In the genomic region with DNA sequence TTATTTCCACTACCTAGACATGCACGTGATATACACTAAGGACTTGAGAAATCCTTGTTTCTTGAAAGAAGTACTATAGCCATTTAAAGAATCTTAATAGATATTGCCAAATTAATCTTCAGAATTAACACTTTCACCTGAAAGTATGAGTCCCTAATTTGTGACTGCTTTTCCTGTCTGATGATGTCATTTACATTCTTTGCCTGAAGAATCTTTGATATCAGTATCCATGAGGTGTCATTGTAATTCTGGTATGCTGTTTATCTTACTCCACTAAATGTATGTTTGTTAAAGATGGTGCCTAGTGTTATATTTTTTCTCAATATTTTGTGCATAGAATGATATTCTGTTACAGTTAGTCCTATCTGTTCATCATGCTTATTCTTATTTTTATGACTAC, we compare ENCODE assay signal across 19 cellular contexts. TPM values are rescaled to one million over a fixed set of nuclear protein-coding genes. Genes with fewer than 3 reads are reported as not detected.
DNase-seq lines count a peak whose midpoint lies in the region; ATAC-seq, FAIRE-seq and TF ChIP-seq lines count a peak whose summit lies in the region.
"Had no signal": no experiment of that assay in that cellular context is flagged by ENCODE, and none has a peak within 500 bp of the region (broad histone marks: within the 10 kb centered on the region; RNA-seq: fewer than 3 reads in every experiment).

No MANE protein-coding gene starts in this region.

- H3K36me3 ChIP-seq in HepG2 (replicated peaks in 1 of 2; ENCODE audit: control insufficient read depth in 1 of 2, insufficient read depth in 2 of 2, low read length in 2 of 2) (no peaks in the 10 kb centered on the region), right lobe of liver (no peaks in the 10 kb centered on the region), Loucy (ENCODE audit: insufficient read depth, low read length) (no peaks in the 10 kb centered on the region), K562 (ENCODE audit: control insufficient read depth, insufficient read depth, low read length) (no peaks in the 10 kb centered on the region)
- H3K36me3 ChIP-seq: BLaER1 treated with 17β-estradiol and CSF1 and Interleukin-3, amounts not matched to agents 10 nM and 100 nM had no signal

- H2AFZ ChIP-seq in HepG2 (ENCODE audit: low read length) (no peak overlapping the region), Loucy (ENCODE audit: low read length) (0 out of 2 replicates have a peak overlapping the region, but pooled peaks have one; percentile 8), K562 (ENCODE audit: low read depth, low read length) (no peak overlapping the region)

- H3K4me3 ChIP-seq in HepG2 (replicated peaks in 1 of 3; ENCODE audit: insufficient read depth in 1 of 3, low read depth in 2 of 3, low read length in 3 of 3) (no peak overlapping the region), right lobe of liver (no peak overlapping the region), Loucy (ENCODE audit: low read length, poor library complexity, severe bottlenecking) (no peak overlapping the region), K562 (no peak overlapping the region)
- H3K4me3 ChIP-seq: A549; BLaER1 treated with 17β-estradiol and CSF1 and Interleukin-3, amounts not matched to agents 10 nM and 100 nM had no signal

- H3K9me3 ChIP-seq in HepG2 (ENCODE audit: low read length) (no peaks in the 10 kb centered on the region), right lobe of liver (no peaks in the 10 kb centered on the region), Loucy (ENCODE audit: insufficient read depth, low read depth, low read length) (no peaks in the 10 kb centered on the region), K562 (replicated peaks; ENCODE audit: control insufficient read depth, insufficient read depth, low read depth, low read length) (no peaks in the 10 kb centered on the region)
- H3K9me3 ChIP-seq: A549; BLaER1 treated with 17β-estradiol and CSF1 and Interleukin-3, amounts not matched to agents 10 nM and 100 nM; Caco-2 had no signal

- no peak overlapping the region for H3K9ac ChIP-seq in HepG2 (ENCODE audit: insufficient read depth, low read depth, low read length)
- no peak overlapping the region for H3K9ac ChIP-seq in Loucy (ENCODE audit: low read depth, low read length, poor library complexity, severe bottlenecking)
- no peak overlapping the region for H3K9ac ChIP-seq in K562 (ENCODE audit: insufficient read depth in 1 of 2, low read depth in 2 of 2, low read length in 2 of 2)
- H3K9ac ChIP-seq: BLaER1 treated with 17β-estradiol and CSF1 and Interleukin-3, amounts not matched to agents 10 nM and 100 nM had no signal

- H3K27ac ChIP-seq in HepG2 (ENCODE audit: extremely low read length, insufficient read depth, low read length), result no peak overlapping the region
- no peak overlapping the region for H3K27ac ChIP-seq in right lobe of liver
- no peak overlapping the region for H3K27ac ChIP-seq in K562 (ENCODE audit: extremely low read depth, low read depth, low read length)
- H3K27ac ChIP-seq: 22Rv1; A549; BLaER1 treated with 17β-estradiol and CSF1 and Interleukin-3, amounts not matched to agents 10 nM and 100 nM; C4-2B had no signal

- no peaks in the 10 kb centered on the region for H3F3A ChIP-seq in Loucy (ENCODE audit: low read depth)

- H3K4me2 ChIP-seq in HepG2 (ENCODE audit: low read depth, low read length) (no peak overlapping the region), Loucy (ENCODE audit: low read depth, low read length, poor library complexity, severe bottlenecking) (no peak overlapping the region), K562 (ENCODE audit: insufficient read depth, low read length) (no peak overlapping the region)
- H3K4me2 ChIP-seq: A549; BLaER1 treated with 17β-estradiol and CSF1 and Interleukin-3, amounts not matched to agents 10 nM and 100 nM had no signal

- intact Hi-C loops in HepG2 (cut with micrococcal nuclease; ENCODE audit: unreplicated experiment), result loop anchor here (10.0 kb wide), 1 partner anchor 96 kb away; no protein-coding TSS in a partner anchor
- intact Hi-C loops in right lobe of liver (cut with DNase I), result no loop called here
- intact Hi-C loops in K562 (cut with micrococcal nuclease), result loop anchor here (5.0 to 10.0 kb wide), 5 partner anchors 98 to 1326 kb away; no protein-coding TSS in a partner anchor

- DNase-seq in HepG2 (ENCODE audit: low spot score) (no peak), right lobe of liver (no peak), K562 (ENCODE audit: extremely low read depth in 1 of 4, low spot score in 3 of 4) (no peak)
- no peak for DNase-seq in stimulated activated CD4-positive, alpha-beta T cell treated with anti-CD3 and anti-CD28 coated beads, Interleukin-15, amount 100 ng/mL, for 24 hours
- DNase-seq: AML-193; Caco-2; Calu3; CD4-positive, alpha-beta T cell; CD8-positive, alpha-beta T cell; DMS79 treated with DMSO at 0.1 percent for 48 hours; GF-D8 had no signal

- WGBS in HepG2 (ENCODE audit: low lambda C conversion rate), result 53% methylated on average over 1 of the region's 1 CpG
- 100% methylated on average over 1 of the region's 1 CpG for WGBS in right lobe of liver (ENCODE audit: insufficient coverage, low coverage, low lambda C conversion rate, missing lambda C conversion rate)
- 58% methylated on average over 1 of the region's 1 CpG for WGBS in K562 (ENCODE audit: insufficient coverage, low coverage, missing lambda C conversion rate)

- ATAC-seq in HepG2 (no peak), right lobe of liver (no peak), K562 (no peak), HG02759 (IDR thresholded peaks at IDR 0.05; ENCODE audit: unreplicated experiment) (no peak)
- ATAC-seq: A549; CD8-positive, alpha-beta T cell had no signal

- no peaks in the 10 kb centered on the region for H3K9me2 ChIP-seq in Loucy (replicated peaks; ENCODE audit: low read depth, low read length)

- FAIRE-seq in HepG2 (lab: Jason Lieb, UNC), result no peak
- FAIRE-seq in K562 (lab: Jason Lieb, UNC), result no peak
- FAIRE-seq: A549, G401.6, GM12891 had no signal

- CTCF ChIA-PET in HepG2 (lab: Yijun Ruan, JAX; ENCODE audit: low intra/inter-chr PET ratio, low total read pairs), result no interaction called here
- CTCF ChIA-PET in K562 (lab: Yijun Ruan, JAX; ENCODE audit: low intra/inter-chr PET ratio), result no interaction called here

- H3K4me1 ChIP-seq in HepG2 (ENCODE audit: insufficient read depth, low read length), result no peaks in the 10 kb centered on the region
- no peaks in the 10 kb centered on the region for H3K4me1 ChIP-seq in right lobe of liver
- H3K4me1 ChIP-seq in Loucy (ENCODE audit: insufficient read depth, low read length, poor library complexity, severe bottlenecking), result peaks cover 12% of the 10 kb centered on the region
- peaks cover 0 to 10% of the 10 kb centered on the region in 2 experiments; a peak in 1 of 5 replicates for H3K4me1 ChIP-seq in K562 (replicated peaks in 1 of 2; ENCODE audit: control insufficient read depth in 2 of 2, insufficient read depth in 2 of 2, low read length in 2 of 2)
- H3K4me1 ChIP-seq: Caco-2 had no signal

- TF ChIP-seq POLR2A in HepG2 (IDR thresholded peaks at IDR 0.05; ENCODE audit: insufficient read depth in 1 of 2, low read depth in 2 of 2, low read length in 2 of 2) (no peak), right lobe of liver (IDR thresholded peaks at IDR 0.05) (no peak), K562 (conservative IDR thresholded peaks at IDR 0.05) (no peak)

- no peaks in the 10 kb centered on the region for H4K20me1 ChIP-seq in HepG2 (ENCODE audit: insufficient read depth, low read length)
- H4K20me1 ChIP-seq in Loucy (ENCODE audit: insufficient read depth, low read length, poor library complexity, severe bottlenecking), result no peaks in the 10 kb centered on the region
- no peaks in the 10 kb centered on the region for H4K20me1 ChIP-seq in K562 (replicated peaks; ENCODE audit: control insufficient read depth, insufficient read depth, low read length)
- H4K20me1 ChIP-seq: BLaER1 treated with 17β-estradiol and CSF1 and Interleukin-3, amounts not matched to agents 10 nM and 100 nM had no signal

- no peaks in the 10 kb centered on the region for H3K9me1 ChIP-seq in K562 (ENCODE audit: control insufficient read depth, insufficient read depth, low read length)

- H3K79me2 ChIP-seq in HepG2 (ENCODE audit: insufficient read depth, low read length), result no peaks in the 10 kb centered on the region
- H3K79me2 ChIP-seq in Loucy (ENCODE audit: insufficient read depth, low read length), result no peaks in the 10 kb centered on the region
- H3K79me2 ChIP-seq in K562 (ENCODE audit: control insufficient read depth, insufficient read depth, low read length), result no peaks in the 10 kb centered on the region

- POLR2A ChIA-PET in HepG2 (lab: Yijun Ruan, JAX) (no interaction called here), K562 (lab: Yijun Ruan, JAX) (no interaction called here)

- BruUV-seq in HepG2 (replicated peaks; lab: Mats Ljungman, UMichigan), result no TSS peak
- no TSS peak for BruUV-seq in K562 (replicated peaks; lab: Mats Ljungman, UMichigan)

- no peak for TF ChIP-seq EP300 in HepG2 (IDR thresholded peaks at IDR 0.05; ENCODE audit: low read depth in 2 of 2, low read length in 2 of 2)
- no peak for TF ChIP-seq EP300 in HepG2 (CRISPR knock-in tag; IDR thresholded peaks at IDR 0.05; ENCODE audit: borderline replicate concordance)
- TF ChIP-seq EP300 in K562 (IDR thresholded peaks at IDR 0.05; ENCODE audit: low read length), result no peak

- in situ Hi-C loops in HepG2 (cut with HindIII; ENCODE audit: extremely low pct_ligation_motif_present, low pct_unique_long_range_greater_than_20kb) (loop anchor here (10.0 kb wide), 1 partner anchor 206 kb away; the partner anchor contains the start of genes GAS5 and ZBTB37), K562 (cut with MboI) (loop anchor here (10.0 kb wide), 1 partner anchor 656 kb away; no protein-coding TSS in a partner anchor)

- no peak for TF ChIP-seq RAD21 in HepG2 (CRISPR knock-in tag; IDR thresholded peaks at IDR 0.05)
- no peak for TF ChIP-seq RAD21 in K562 (CRISPR knock-in tag; conservative IDR thresholded peaks at IDR 0.05 in 1 of 2, IDR thresholded peaks at IDR 0.05 in 1 of 2)

- H3K27me3 ChIP-seq in HepG2 (ENCODE audit: control insufficient read depth in 1 of 2, insufficient read depth in 2 of 2, low read length in 2 of 2), result no peaks in the 10 kb centered on the region
- no peaks in the 10 kb centered on the region for H3K27me3 ChIP-seq in right lobe of liver
- no peaks in the 10 kb centered on the region for H3K27me3 ChIP-seq in Loucy (ENCODE audit: insufficient read depth, low read length, poor library complexity, severe bottlenecking)
- no peaks in the 10 kb centered on the region for H3K27me3 ChIP-seq in K562 (ENCODE audit: control insufficient read depth in 2 of 2, insufficient read depth in 2 of 2, low read length in 2 of 2)
- H3K27me3 ChIP-seq: BLaER1 treated with 17β-estradiol and CSF1 and Interleukin-3, amounts not matched to agents 10 nM and 100 nM had no signal

- TF ChIP-seq CTCF in HepG2 (CRISPR knock-in tag; IDR thresholded peaks at IDR 0.05) (no peak), right lobe of liver (IDR thresholded peaks at IDR 0.05) (no peak), Loucy (conservative IDR thresholded peaks at IDR 0.05; ENCODE audit: low read length) (no peak), K562 (IDR thresholded peaks at IDR 0.05 in 2 of 3, conservative IDR thresholded peaks at IDR 0.05 in 1 of 3; ENCODE audit: insufficient read depth in 2 of 3, low read depth in 1 of 3, low read length in 3 of 3) (no peak)

RNA-seq across cellular contexts. Expression of gene RC3H1, which starts 48.5 kb away (rescaled TPM):
- total RNA-seq in HepG2 (2016; rRNA removed; fragmentation: Illumina TruSeq; extraction: Trizol) (19.6 and 24.4 TPM in 2 replicates), right lobe of liver (10 to 100 TPM; 15.7 to 22.2 (median 17.7) TPM), K562 (2014; rRNA removed) (11.4 and 12.4 TPM in 2 replicates), K562 (2014; rRNA removed; fragmentation: Illumina TruSeq; extraction: Trizol) (20.9 and 23.4 TPM in 2 replicates), K562 (2015; rRNA removed; fragmentation: Illumina TruSeq; extraction: Trizol) (27.2 and 31.7 TPM in 2 replicates), K562 (2021) (21.0 and 21.3 TPM in 2 replicates)
- total RNA-seq in HepG2 (2016; cell fraction: cytosol; rRNA removed; fragmentation: Illumina TruSeq; extraction: Trizol; ENCODE audit: low read depth), result 6.7 and 7.2 TPM in 2 replicates
- total RNA-seq in HepG2 (2016; cell fraction: insoluble cytoplasmic fraction; rRNA removed; fragmentation: Illumina TruSeq; extraction: Trizol), result 18.3 and 27.5 TPM in 2 replicates
- total RNA-seq in HepG2 (2016; cell fraction: membrane; rRNA removed; fragmentation: Illumina TruSeq; extraction: Trizol), result 11.2 and 12.6 TPM in 2 replicates
- total RNA-seq in HepG2 (2016; cell fraction: nucleus; rRNA removed; fragmentation: Illumina TruSeq; extraction: Trizol), result 21.3 and 26.1 TPM in 2 replicates
- polyA plus RNA-seq in HepG2 (2011; rRNA removed) (8.5 and 11.2 TPM in 2 replicates), K562 (2011; rRNA removed) (17.3 and 17.4 TPM in 2 replicates), K562 (2014; fragmentation: Illumina TruSeq; extraction: Trizol) (5.6 and 6.7 TPM in 2 replicates), K562 (2014; fragmentation: Nextera tagmentation; extraction: Ambion mirVana) (1 to 10 TPM; 2.4 to 3.4 TPM), K562 (2014; rRNA removed) (5.7 and 6.1 TPM in 2 replicates)
- 5.1 and 6.3 TPM in 2 replicates for polyA plus RNA-seq in HepG2 (2011; cell fraction: cytosol; rRNA removed)
- polyA plus RNA-seq in HepG2 (2011; cell fraction: nucleus; rRNA removed), result 7.4 and 7.9 TPM in 2 replicates
- 2.5 and 2.9 TPM in 2 replicates for polyA plus RNA-seq in HepG2 (2012)
- polyA plus RNA-seq in HepG2 (2016; cell fraction: cytosol; fragmentation: Illumina TruSeq; extraction: Trizol; ENCODE audit: low read depth), result 0.45 and 0.52 TPM in 2 replicates
- 9.6 and 9.9 TPM in 2 replicates for polyA plus RNA-seq in HepG2 (2016; cell fraction: insoluble cytoplasmic fraction; fragmentation: Illumina TruSeq; extraction: Trizol; ENCODE audit: low read depth)
- 1.7 and 1.9 TPM in 2 replicates for polyA plus RNA-seq in HepG2 (2016; cell fraction: membrane; fragmentation: Illumina TruSeq; extraction: Trizol; ENCODE audit: low read depth)
- polyA plus RNA-seq in HepG2 (2016; cell fraction: nucleus; fragmentation: Illumina TruSeq; extraction: Trizol; ENCODE audit: insufficient read depth, low read depth), result 12.3 and 12.8 TPM in 2 replicates
- 45.1 and 87.7 TPM in 2 replicates for polyA minus RNA-seq in HepG2 (2011; rRNA and poly(A)+ RNA removed; ENCODE audit: low replicate concordance)
- polyA minus RNA-seq in HepG2 (2011; cell fraction: cytosol; rRNA and poly(A)+ RNA removed), result 29.5 and 31.7 TPM in 2 replicates
- 42.6 and 69.6 TPM in 2 replicates for polyA minus RNA-seq in HepG2 (2011; cell fraction: nucleus; rRNA and poly(A)+ RNA removed)
- 81.9 and 168 TPM in 2 replicates for total RNA-seq in K562 (2011; cell fraction: chromatin; rRNA removed; ENCODE audit: low replicate concordance)
- total RNA-seq in K562 (2011; cell fraction: nucleolus; rRNA removed), result 42.0 and 47.8 TPM in 2 replicates
- total RNA-seq in K562 (2011; cell fraction: nucleoplasm; rRNA removed), result 46.5 and 67.9 TPM in 2 replicates
- polyA plus RNA-seq in K562 (2011; cell fraction: cytosol; rRNA removed), result 7.9 and 9.5 TPM in 2 replicates
- polyA plus RNA-seq in K562 (2011; cell fraction: nucleus; rRNA removed), result 23.3 and 23.5 TPM in 2 replicates
- 2.8 and 3.4 TPM in 2 replicates for polyA plus RNA-seq in K562 (2012)
- 83.2 and 95.5 TPM in 2 replicates for polyA minus RNA-seq in K562 (2011; rRNA and poly(A)+ RNA removed)
- polyA minus RNA-seq in K562 (2011; cell fraction: cytosol; rRNA and poly(A)+ RNA removed), result 26.8 and 32.4 TPM in 2 replicates
- 33.8 and 61.1 TPM in 2 replicates for polyA minus RNA-seq in K562 (2011; cell fraction: nucleus; rRNA and poly(A)+ RNA removed)

Comparison
In these comparisons a context has a peak if more than half of its experiments do, and no peak if none do; other contexts are left out.
1. intact Hi-C loops: an anchor here in HepG2 (10.0 kb wide) and K562 (5.0 to 10.0 kb wide); none called in right lobe of liver.